Comparison of ENCODE assay signal across 14 cellular contexts in genomic region chr6:113595921-113596376, GRCh38.
DNase-seq lines count a peak whose midpoint lies in the region; ATAC-seq and TF ChIP-seq lines count a peak whose summit lies in the region.
"Had no signal": no experiment of that assay in that cellular context is flagged by ENCODE, and none has a peak within 500 bp of the region (broad histone marks: within the 10 kb centered on the region; RNA-seq: fewer than 3 reads in every experiment).

No MANE protein-coding gene starts in this region.

- no peaks in the 10 kb centered on the region for H3F3A ChIP-seq in PC-3 (ENCODE audit: low read length, unreplicated experiment)

- no peaks in the 10 kb centered on the region for H3K79me2 ChIP-seq in PC-3 (ENCODE audit: low read length)

- H3K9me2 ChIP-seq in PC-3 (replicated peaks; ENCODE audit: low read length) = no peaks in the 10 kb centered on the region

- CTCF ChIA-PET in AG04450 (lab: Charles Lee) (interaction anchor here (0.6 kb wide), 1 partner anchor 55 kb away, joined by 3 read pairs; no protein-coding TSS in a partner anchor), PC-3 (lab: Charles Lee) (no interaction called here)
- CTCF ChIA-PET in CD8-positive, alpha-beta T cell (lab: Charles Lee) = no interaction called here

- H3K4me2 ChIP-seq in PC-3 (ENCODE audit: low read length) = no peak overlapping the region

- H3K4me1 Mint-ChIP-seq in CD8-positive, alpha-beta T cell (ENCODE audit: low read depth) = no peaks in the 10 kb centered on the region
- H3K4me1 Mint-ChIP-seq: activated CD4-positive, alpha-beta T cell treated with anti-CD3 and anti-CD28 coated beads for 36 hours had no signal

- peak; percentile 70; the same call in 1 of the 2 replicates for TF ChIP-seq EP300 in Ishikawa (IDR thresholded peaks at IDR 0.05; ENCODE audit: borderline replicate concordance)

- H3K27ac ChIP-seq in AG04450 (ENCODE audit: low read depth, low read length) = peak overlapping the region; percentile 41
- H3K27ac ChIP-seq in muscle layer of colon (ENCODE audit: low read depth, low read length) = peak overlapping the region; percentile 84
- no peak overlapping the region for H3K27ac ChIP-seq in PC-3 (ENCODE audit: low read length)
- no peak overlapping the region for H3K27ac ChIP-seq in CD8-positive, alpha-beta T cell (ENCODE audit: low read depth, low read length)

- H3K36me3 ChIP-seq in muscle layer of colon (ENCODE audit: insufficient read depth, low read length) = no peaks in the 10 kb centered on the region
- no peaks in the 10 kb centered on the region for H3K36me3 ChIP-seq in PC-3 (ENCODE audit: low read depth, low read length)
- no peaks in the 10 kb centered on the region for H3K36me3 ChIP-seq in CD8-positive, alpha-beta T cell (ENCODE audit: insufficient read depth, low read length)
- H3K36me3 ChIP-seq: SJCRH30 had no signal

- no peak for TF ChIP-seq RAD21 in Ishikawa (IDR thresholded peaks at IDR 0.05; ENCODE audit: low read depth)

- TF ChIP-seq CTCF in AG04450 (IDR thresholded peaks at IDR 0.05; ENCODE audit: low read depth, low read length) (no peak), PC-3 (conservative IDR thresholded peaks at IDR 0.05; ENCODE audit: low read depth, low read length) (no peak)
- no peak for TF ChIP-seq CTCF in CD8-positive, alpha-beta T cell (IDR thresholded peaks at IDR 0.05)

- H3K27me3 ChIP-seq in AG04450 (ENCODE audit: control insufficient read depth, insufficient read depth, low read length) = no peaks in the 10 kb centered on the region
- H3K27me3 ChIP-seq in muscle layer of colon (ENCODE audit: control insufficient read depth in 1 of 2, insufficient read depth in 2 of 2, low read length in 2 of 2) = no peaks in the 10 kb centered on the region
- H3K27me3 ChIP-seq in PC-3 (ENCODE audit: low read length) = no peaks in the 10 kb centered on the region
- H3K27me3 ChIP-seq in CD8-positive, alpha-beta T cell (ENCODE audit: insufficient read depth, low read length) = no peaks in the 10 kb centered on the region
- H3K27me3 ChIP-seq: SJCRH30 had no signal

- H3K4me1 ChIP-seq in muscle layer of colon (ENCODE audit: insufficient read depth, low read length) = peaks cover 34% of the 10 kb centered on the region
- H3K4me1 ChIP-seq in PC-3 (ENCODE audit: insufficient read depth, low read length) = no peaks in the 10 kb centered on the region
- no peaks in the 10 kb centered on the region for H3K4me1 ChIP-seq in CD8-positive, alpha-beta T cell (ENCODE audit: insufficient read depth, low read length)

- no peak overlapping the region for H2AFZ ChIP-seq in PC-3 (ENCODE audit: low read length)

- intact Hi-C loops in PC-3 (cut with micrococcal nuclease) = no loop called here
- intact Hi-C loops in CD8-positive, alpha-beta T cell (cut with DNase I, micrococcal nuclease) = no loop called here

- H3K4me3 ChIP-seq in AG04450 (ENCODE audit: low read depth, low read length) (no peak overlapping the region), muscle layer of colon (ENCODE audit: low read depth in 1 of 2, low read length in 2 of 2) (peak overlapping the region in 1 of 2 donors; percentile 2), PC-3 (ENCODE audit: low read length) (no peak overlapping the region)
- no peak overlapping the region for H3K4me3 ChIP-seq in CD8-positive, alpha-beta T cell (ENCODE audit: low read depth, low read length)
- H3K4me3 ChIP-seq: SJCRH30 had no signal

- POLR2A ChIA-PET in AG04450 (lab: Yijun Ruan, JAX) = no interaction called here
- POLR2A ChIA-PET in PC-3 (lab: Charles Lee; ENCODE audit: unreplicated experiment) = no interaction called here
- POLR2A ChIA-PET in CD8-positive, alpha-beta T cell (lab: Charles Lee) = no interaction called here

- no peaks in the 10 kb centered on the region for H3K36me3 Mint-ChIP-seq in CD8-positive, alpha-beta T cell

- no peak overlapping the region for H3K27ac Mint-ChIP-seq in CD8-positive, alpha-beta T cell
- H3K27ac Mint-ChIP-seq: activated CD4-positive, alpha-beta T cell treated with anti-CD3 and anti-CD28 coated beads for 36 hours had no signal

- DNase-seq in AG04450 (ENCODE audit: low read depth, low spot score) (no peak), dedifferentiated amniotic fluid mesenchymal stem cell (ENCODE audit: extremely low spot score) (peak; percentile 94), PC-3 (no peak)
- no peak for DNase-seq in CD8-positive, alpha-beta T cell
- DNase-seq: activated CD4-positive, alpha-beta T cell treated with anti-CD3 and anti-CD28 coated beads for 36 hours; activated gamma-delta T cell treated with Interleukin-2 at 50 U/mL for 16 hours; effector CD4-positive, alpha-beta T cell; NCI-H510A; posterior cingulate gyrus had no signal

- no peaks in the 10 kb centered on the region for H4K20me1 ChIP-seq in PC-3 (ENCODE audit: low read length)

- no TSS peak for BruUV-seq in PC-3 (replicated peaks; lab: Mats Ljungman, UMichigan)

- ATAC-seq in GM19035 (IDR thresholded peaks at IDR 0.05; ENCODE audit: unreplicated experiment) (no peak), PC-3 (no peak), GM21825 (IDR thresholded peaks at IDR 0.05; ENCODE audit: unreplicated experiment) (no peak)
- ATAC-seq in CD8-positive, alpha-beta T cell = no peak
- ATAC-seq: activated CD4-positive, alpha-beta T cell treated with anti-CD3 and anti-CD28 coated beads for 36 hours had no signal

- H3K9ac ChIP-seq in muscle layer of colon (ENCODE audit: low read length) (peak overlapping the region; percentile 37), PC-3 (ENCODE audit: low read length) (no peak overlapping the region)

- no peaks in the 10 kb centered on the region for H3K27me3 Mint-ChIP-seq in CD8-positive, alpha-beta T cell (ENCODE audit: low read depth)

- H3K9me3 Mint-ChIP-seq in CD8-positive, alpha-beta T cell = no peaks in the 10 kb centered on the region

- H3K9me3 ChIP-seq in AG04450 (ENCODE audit: control insufficient read depth, insufficient read depth, low read length) = no peaks in the 10 kb centered on the region
- H3K9me3 ChIP-seq in muscle layer of colon (ENCODE audit: low read length) = no peaks in the 10 kb centered on the region
- H3K9me3 ChIP-seq in PC-3 (ENCODE audit: low read length) = no peaks in the 10 kb centered on the region
- no peaks in the 10 kb centered on the region for H3K9me3 ChIP-seq in CD8-positive, alpha-beta T cell (ENCODE audit: low read length)
- H3K9me3 ChIP-seq: SJCRH30 had no signal

- H3K4me3 Mint-ChIP-seq in CD8-positive, alpha-beta T cell = no peak overlapping the region
- H3K4me3 Mint-ChIP-seq: activated CD4-positive, alpha-beta T cell treated with anti-CD3 and anti-CD28 coated beads for 36 hours had no signal

TF ChIP-seq in Ishikawa, 13 proteins besides CTCF, POLR2A, EP300 and RAD21:
- TF ChIP-seq FOXM1 (IDR thresholded peaks at IDR 0.05; ENCODE audit: borderline replicate concordance, low read depth) (peak; percentile 65), TEAD4 (IDR thresholded peaks at IDR 0.05) (peak; percentile 27), REST (IDR thresholded peaks at IDR 0.05; ENCODE audit: low read depth) (no peak), CREB1 (IDR thresholded peaks at IDR 0.05; ENCODE audit: low read depth) (no peak), NFIC (IDR thresholded peaks at IDR 0.05) (peak; percentile 65), ZBTB7A (IDR thresholded peaks at IDR 0.05; ENCODE audit: low read depth) (no peak), TCF12 (IDR thresholded peaks at IDR 0.05; ENCODE audit: low read depth) (peak; percentile 73)

Comparison
In these comparisons a context has a peak if more than half of its experiments do, and no peak if none do; other contexts are left out.
1. H3K27ac ChIP-seq: peak in AG04450 (single experiment) and muscle layer of colon (single experiment); none in PC-3 (single experiment) and CD8-positive, alpha-beta T cell (single experiment).